In the genomic region with DNA sequence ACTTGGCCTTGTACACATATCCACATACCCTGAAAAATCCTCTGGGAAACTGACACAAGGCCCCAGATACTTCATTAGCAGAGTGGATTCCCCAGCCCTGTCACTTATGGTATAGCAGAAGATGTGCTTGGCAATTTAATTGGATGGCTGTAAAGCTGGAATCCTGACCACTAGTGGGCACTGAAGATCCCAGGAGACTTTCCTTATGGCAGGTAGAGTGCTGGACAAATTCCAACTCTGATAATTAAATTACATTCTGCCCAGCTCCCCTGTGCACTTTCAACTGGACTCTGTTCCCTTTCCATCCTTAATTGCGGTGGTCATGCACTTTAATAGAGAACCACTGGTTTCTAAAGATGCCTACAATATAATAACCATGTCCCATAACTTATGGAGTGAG, we compare ENCODE assay signal across 13 cellular contexts.
A peak's percentile ranks its signal among the peaks of the same experiment; 100 is the strongest.
DNase-seq lines count a peak whose midpoint lies in the region; ATAC-seq and TF ChIP-seq lines count a peak whose summit lies in the region.
"Had no signal": no experiment of that assay in that cellular context is flagged by ENCODE, and none has a peak within 500 bp of the region (broad histone marks: within the 10 kb centered on the region; RNA-seq: fewer than 3 reads in every experiment).

No MANE protein-coding gene starts in this region.

- ATAC-seq in body of pancreas, result no peak
- ATAC-seq in mucosa of descending colon, result peak; percentile 73
- no peak for ATAC-seq in CD4-positive, alpha-beta T cell (ENCODE audit: poor library complexity)

- no peak for TF ChIP-seq POLR2A in body of pancreas (IDR thresholded peaks at IDR 0.05)

- CTCF ChIA-PET in CD4-positive, alpha-beta T cell (lab: Charles Lee), result no interaction called here

- H3K4me3 ChIP-seq in GM12864 (ENCODE audit: low read depth, low read length) (no peak overlapping the region), body of pancreas (no peak overlapping the region), mucosa of descending colon (no peak overlapping the region)
- H3K4me3 ChIP-seq: lung, smooth muscle cell had no signal

- H3K27ac ChIP-seq in body of pancreas, result no peak overlapping the region
- H3K27ac ChIP-seq in CD4-positive, alpha-beta T cell (ENCODE audit: low read depth, low read length), result no peak overlapping the region

- peak; percentile 46; the same call in 1 of the 2 replicates for TF ChIP-seq RAD21 in Ishikawa (IDR thresholded peaks at IDR 0.05; ENCODE audit: low read depth)

- no peak overlapping the region for H3K4me3 Mint-ChIP-seq in CD4-positive, alpha-beta T cell

- H3K4me1 ChIP-seq in body of pancreas, result no peaks in the 10 kb centered on the region
- H3K4me1 ChIP-seq in mucosa of descending colon (ENCODE audit: low read depth), result no peaks in the 10 kb centered on the region
- H3K4me1 ChIP-seq: Caco-2 had no signal

- POLR2A ChIA-PET in CD4-positive, alpha-beta T cell (lab: Charles Lee), result no interaction called here

- H3K36me3 ChIP-seq in body of pancreas (replicated peaks in 1 of 2; ENCODE audit: insufficient read depth in 1 of 2, low read depth in 2 of 2) (no peaks in the 10 kb centered on the region), mucosa of descending colon (ENCODE audit: low read depth) (no peaks in the 10 kb centered on the region)

- no peak for TF ChIP-seq EP300 in Ishikawa (IDR thresholded peaks at IDR 0.05; ENCODE audit: borderline replicate concordance)

- H3K27me3 ChIP-seq in body of pancreas, result no peaks in the 10 kb centered on the region
- no peaks in the 10 kb centered on the region for H3K27me3 ChIP-seq in CD4-positive, alpha-beta T cell (ENCODE audit: control insufficient read depth, insufficient read depth, low read length)

- no peaks in the 10 kb centered on the region for H3K27me3 Mint-ChIP-seq in CD4-positive, alpha-beta T cell

- intact Hi-C loops in body of pancreas (cut with DNase I) (no loop called here), mucosa of descending colon (cut with DNase I, micrococcal nuclease) (no loop called here)
- intact Hi-C loops in CD4-positive, alpha-beta T cell (cut with DNase I, micrococcal nuclease), result no loop called here

- 85 to 91% methylated on average over 1 of the region's 1 CpG for WGBS in body of pancreas, 2 donors

- no peaks in the 10 kb centered on the region for H3K9me3 Mint-ChIP-seq in CD4-positive, alpha-beta T cell

- TF ChIP-seq CTCF in GM12864 (IDR thresholded peaks at IDR 0.05; ENCODE audit: low read depth, low read length, missing control alignments) (peak; percentile 32), body of pancreas (IDR thresholded peaks at IDR 0.05) (peak in 4 of 7 experiments; percentile 7 to 33 (median 28)), mucosa of descending colon (IDR thresholded peaks at IDR 0.05) (no peak)
- no peak for TF ChIP-seq CTCF in CD4-positive, alpha-beta T cell (IDR thresholded peaks at IDR 0.05)

- H3K4me1 Mint-ChIP-seq in CD4-positive, alpha-beta T cell (ENCODE audit: low read depth), result peaks cover 25% of the 10 kb centered on the region

- H3K36me3 Mint-ChIP-seq in CD4-positive, alpha-beta T cell (ENCODE audit: low read depth), result no peaks in the 10 kb centered on the region

- H3K27ac Mint-ChIP-seq in CD4-positive, alpha-beta T cell, result no peak overlapping the region

- no peak for DNase-seq in GM12864 (ENCODE audit: low read depth)
- peak in 2 of 4 donors; percentile 14 to 42 for DNase-seq in body of pancreas
- peak in 1 of 3 donors; percentile 73 for DNase-seq in mucosa of descending colon
- no peak for DNase-seq in NOMO-1 (lab: John Stamatoyannopoulos, UW; ENCODE audit: unreplicated experiment in 2 of 2)
- DNase-seq in HuH-7.5 (ENCODE audit: low spot score), result no peak
- no peak for DNase-seq in CD4-positive, alpha-beta T cell
- DNase-seq: aorta, NCI-H1092 treated with DMSO at 0.1 percent for 48 hours, nucleus accumbens had no signal

- H3K9me3 ChIP-seq in body of pancreas, result no peaks in the 10 kb centered on the region
- H3K9me3 ChIP-seq in mucosa of descending colon, result no peaks in the 10 kb centered on the region
- H3K9me3 ChIP-seq in CD4-positive, alpha-beta T cell (ENCODE audit: control insufficient read depth, low read length), result no peaks in the 10 kb centered on the region
- H3K9me3 ChIP-seq: Caco-2 had no signal

TF ChIP-seq in Ishikawa, 13 proteins besides CTCF, POLR2A, EP300 and RAD21:
- no peak for TF ChIP-seq EGR1 (IDR thresholded peaks at IDR 0.05)
- no peak for TF ChIP-seq MAX (IDR thresholded peaks at IDR 0.05)
- no peak for TF ChIP-seq TCF12 (IDR thresholded peaks at IDR 0.05; ENCODE audit: low read depth)
- TF ChIP-seq YY1 (IDR thresholded peaks at IDR 0.05; ENCODE audit: low read depth), result no peak
- TF ChIP-seq REST (IDR thresholded peaks at IDR 0.05; ENCODE audit: low read depth), result no peak
- no peak for TF ChIP-seq TAF1 (IDR thresholded peaks at IDR 0.05; ENCODE audit: low read depth)
- TF ChIP-seq CREB1 (IDR thresholded peaks at IDR 0.05; ENCODE audit: low read depth), result no peak

Comparison
In these comparisons a context has a peak if more than half of its experiments do, and no peak if none do; other contexts are left out.
1. CTCF ChIP-seq: peak in GM12864 (single experiment) and body of pancreas (4 of 7); none in mucosa of descending colon (single experiment) and CD4-positive, alpha-beta T cell (single experiment).